ENCODE assay signal across 8 cellular contexts in genomic region chr19:40465025-40465780, GRCh38. TPM values are rescaled to one million over a fixed set of nuclear protein-coding genes. Genes with fewer than 3 reads are reported as not detected.
DNase-seq lines count a peak whose midpoint lies in the region; ATAC-seq and TF ChIP-seq lines count a peak whose summit lies in the region.

TSS of gene BLVRB (minus strand) at chr19:40465745. CDS start at chr19:40465688, 57 bp downstream.

- H3K4me3 ChIP-seq in AG04449 (ENCODE audit: low read depth, low read length) (peak within 1 kb of the TSS; percentile 81), adipocyte (ENCODE audit: low read length) (peak within 1 kb of the TSS; percentile 82), right cardiac atrium (ENCODE audit: low read length) (peak within 1 kb of the TSS; percentile 77)

- peaks cover 24% of the 10 kb centered on the region for H3K4me1 ChIP-seq in adipocyte (ENCODE audit: control insufficient read depth, insufficient read depth, low read length)
- peaks cover 9% of the 10 kb centered on the region for H3K4me1 ChIP-seq in right cardiac atrium (ENCODE audit: control insufficient read depth, insufficient read depth, low read length)

- H3K27ac ChIP-seq in right cardiac atrium (ENCODE audit: low read length): peak within 1 kb of the TSS; percentile 86

- H3K27me3 ChIP-seq in adipocyte (replicated peaks; ENCODE audit: control insufficient read depth, insufficient read depth, low read length): no peaks in the 10 kb centered on the region
- H3K27me3 ChIP-seq in right cardiac atrium (ENCODE audit: control insufficient read depth, insufficient read depth): no peaks in the 10 kb centered on the region

- no peaks in the 10 kb centered on the region for H3K9me3 ChIP-seq in adipocyte (ENCODE audit: control insufficient read depth, low read length)
- no peaks in the 10 kb centered on the region for H3K9me3 ChIP-seq in right cardiac atrium (ENCODE audit: control insufficient read depth, low read length)

- TF ChIP-seq CTCF in AG04449 (IDR thresholded peaks at IDR 0.05; ENCODE audit: insufficient read depth, low read length, missing control alignments): no peak

- DNase-seq in AG04449 (ENCODE audit: low read depth, low spot score) (peak; percentile 53), NCI-H748 (lab: John Stamatoyannopoulos, UW; ENCODE audit: unreplicated experiment) (peak; percentile 53), adipocyte (ENCODE audit: low read depth) (peak; percentile 63), right cardiac atrium (no peak), renal cortical epithelial cell (ENCODE audit: low read depth) (peak; percentile 90), COLO829 (ENCODE audit: low spot score) (no peak)

- H3K9ac ChIP-seq in adipocyte (ENCODE audit: low read length): peak within 1 kb of the TSS; percentile 89

- intact Hi-C loops in right cardiac atrium (cut with DNase I): loop anchor here in 1 of 4 donors (10.0 kb wide), 1 partner anchor 140 kb away; the partner anchor contains the start of gene LTBP4

- ATAC-seq in GM18861 (IDR thresholded peaks at IDR 0.05; ENCODE audit: unreplicated experiment) (peak; percentile 11), right cardiac atrium (peak; percentile 30 to 33), GM19035 (IDR thresholded peaks at IDR 0.05; ENCODE audit: unreplicated experiment) (no peak)

- 5% methylated on average over 32 of the region's 32 CpGs for WGBS in right cardiac atrium

- POLR2A ChIA-PET in AG04449 (lab: Yijun Ruan, JAX): interaction anchor here (0.5 to 1.7 kb wide), 7 partner anchors 22 to 285 kb away, joined by 4 to 8 read pairs (median 4); partner anchors contain the start of genes ACTMAP and SERTAD1

- CTCF ChIA-PET in AG04449 (lab: Yijun Ruan, JAX): interaction anchor here (0.6 to 5.0 kb wide), 29 partner anchors 9 to 170 kb away, joined by 3 to 75 read pairs (median 8); partner anchors contain the start of genes C19orf47, PLD3, PRX and SERTAD1

- H3K36me3 ChIP-seq in adipocyte (ENCODE audit: control insufficient read depth, insufficient read depth, low read length, severe bottlenecking): no peaks in the 10 kb centered on the region

RNA-seq across cellular contexts. Expression of gene BLVRB, which starts in this region (rescaled TPM):
- total RNA-seq in right cardiac atrium (100 to 1,000 TPM in 1 of 4 donors, 10 to 100 TPM in 3; 72.0 to 102 (median 86.2) TPM), renal cortical epithelial cell (43.0 and 59.6 TPM in 2 replicates)
- polyA plus RNA-seq in right cardiac atrium: 109 TPM

Comparison
In these comparisons a context has a peak if more than half of its experiments do, and no peak if none do; other contexts are left out.
1. DNase-seq: peak in AG04449 (single experiment), NCI-H748 (single experiment), adipocyte (single experiment) and renal cortical epithelial cell (single experiment); none in right cardiac atrium (0 of 3) and COLO829 (single experiment).
2. Peak in every context shown above with its lines, with median percentiles within 50 percentile points of each other: H3K4me3 ChIP-seq.